Comparison of ENCODE assay signal across 19 cellular contexts in genomic region chr9:38196721-38197120, GRCh38.
DNase-seq lines count a peak whose midpoint lies in the region; ATAC-seq and TF ChIP-seq lines count a peak whose summit lies in the region.
"Had no signal": no experiment of that assay in that cellular context is flagged by ENCODE, and none has a peak within 500 bp of the region (broad histone marks: within the 10 kb centered on the region; RNA-seq: fewer than 3 reads in every experiment).

No MANE protein-coding gene starts in this region.

- peak; percentile 35 for DNase-seq in PC-3
- DNase-seq in mammary epithelial cell = peak; percentile 15
- no peak for DNase-seq in neural crest cell (ENCODE audit: low read depth, low spot score)
- no peak for DNase-seq in glomerular visceral epithelial cell (ENCODE audit: extremely low spot score)
- DNase-seq in activated T-helper 1 cell treated with anti-CD3 and anti-CD28 coated beads, Interleukin-12 subunit alpha, Interleukin-12 subunit beta, Interleukin-2, Interleukin-4 antibody, amounts not matched to agents 30 ng/mL and 10 ng/mL and 1 ng/mL, durations not matched to agents 14 hours and 24 hours and 36 hours (ENCODE audit: low spot score) = no peak
- no peak for DNase-seq in aorta
- DNase-seq: Caco-2; CD8-positive, alpha-beta T cell; GF-D8; NCI-H1092; NCI-H1417 treated with DMSO at 0.1 percent for 48 hours; NCI-H1694 treated with DMSO at 0.1 percent for 48 hours; NCI-H2081; NCI-H2227 treated with DMSO at 0.1 percent for 48 hours; NCI-H526 treated with DMSO at 0.1 percent for 48 hours; SHP77 had no signal

- whole genome bisulfite sequencing in mammary epithelial cell (ENCODE audit: low coverage, missing lambda C conversion rate) = 14% methylated on average over 2 of the region's 3 CpGs
- WGBS in aorta, 2 donors = 12 to 19% methylated on average over 3 of the region's 3 CpGs

- H3K4me2 ChIP-seq in BLaER1 treated with 17β-estradiol and CSF1 and Interleukin-3, amounts not matched to agents 10 nM and 100 nM = peak overlapping the region; percentile 49 to 77 (median 64)
- H3K4me2 ChIP-seq in PC-3 (ENCODE audit: low read length) (no peak overlapping the region), mammary epithelial cell (ENCODE audit: insufficient read depth, low read depth, low read length) (no peak overlapping the region)

- no peaks in the 10 kb centered on the region for H3F3A ChIP-seq in PC-3 (ENCODE audit: low read length, unreplicated experiment)

- peak overlapping the region; percentile 67 for H3K27ac Mint-ChIP-seq in neural crest cell (ENCODE audit: unreplicated experiment)
- H3K27ac Mint-ChIP-seq in activated T-helper 1 cell treated with anti-CD3 and anti-CD28 coated beads, Interleukin-12 subunit alpha, Interleukin-12 subunit beta, Interleukin-2, Interleukin-4 antibody, amounts not matched to agents 30 ng/mL and 10 ng/mL and 1 ng/mL, durations not matched to agents 14 hours and 24 hours and 36 hours = no peak overlapping the region
- H3K27ac Mint-ChIP-seq: CD8-positive, alpha-beta T cell had no signal

- BruUV-seq in PC-3 (replicated peaks; lab: Mats Ljungman, UMichigan) = no TSS peak
- no TSS peak for BruUV-seq in mammary epithelial cell (replicated peaks; lab: Mats Ljungman, UMichigan)

- dilution Hi-C loops in mammary epithelial cell (cut with HindIII; ENCODE audit: low sequenced_read_pairs) = no loop called here

- H3K9ac ChIP-seq in BLaER1 treated with 17β-estradiol and CSF1 and Interleukin-3, amounts not matched to agents 10 nM and 100 nM = no peak overlapping the region
- H3K9ac ChIP-seq in PC-3 (ENCODE audit: low read length) = no peak overlapping the region
- no peak overlapping the region for H3K9ac ChIP-seq in mammary epithelial cell (ENCODE audit: insufficient read depth, low read length)

- no peaks in the 10 kb centered on the region for H4K20me1 ChIP-seq in BLaER1 treated with 17β-estradiol and CSF1 and Interleukin-3, amounts not matched to agents 10 nM and 100 nM
- H4K20me1 ChIP-seq in PC-3 (ENCODE audit: low read length) = no peaks in the 10 kb centered on the region
- no peaks in the 10 kb centered on the region for H4K20me1 ChIP-seq in mammary epithelial cell (ENCODE audit: insufficient read depth, low read length)

- POLR2A ChIA-PET in PC-3 (lab: Charles Lee; ENCODE audit: unreplicated experiment) = no interaction called here

- TF ChIP-seq CTCF in PC-3 (conservative IDR thresholded peaks at IDR 0.05; ENCODE audit: low read depth, low read length) (no peak), mammary epithelial cell (conservative IDR thresholded peaks at IDR 0.05 in 1 of 2, IDR thresholded peaks at IDR 0.05 in 1 of 2; ENCODE audit: extremely low read depth in 1 of 2, insufficient read depth in 1 of 2, low read depth in 1 of 2, low read length in 2 of 2) (no peak), neural crest cell (conservative IDR thresholded peaks at IDR 0.05) (no peak)

- no peaks in the 10 kb centered on the region for H3K9me2 ChIP-seq in PC-3 (replicated peaks; ENCODE audit: low read length)

- in situ Hi-C loops in mammary epithelial cell (cut with MboI; ENCODE audit: low sequenced_read_pairs in 2 of 2) = no loop called here

- no peaks in the 10 kb centered on the region for H3K9me3 Mint-ChIP-seq in neural crest cell
- no peaks in the 10 kb centered on the region for H3K9me3 Mint-ChIP-seq in activated T-helper 1 cell treated with anti-CD3 and anti-CD28 coated beads, Interleukin-12 subunit alpha, Interleukin-12 subunit beta, Interleukin-2, Interleukin-4 antibody, amounts not matched to agents 30 ng/mL and 10 ng/mL and 1 ng/mL, durations not matched to agents 14 hours and 24 hours and 36 hours
- H3K9me3 Mint-ChIP-seq: CD8-positive, alpha-beta T cell had no signal

- H3K4me3 Mint-ChIP-seq in neural crest cell = no peak overlapping the region
- no peak overlapping the region for H3K4me3 Mint-ChIP-seq in activated T-helper 1 cell treated with anti-CD3 and anti-CD28 coated beads, Interleukin-12 subunit alpha, Interleukin-12 subunit beta, Interleukin-2, Interleukin-4 antibody, amounts not matched to agents 30 ng/mL and 10 ng/mL and 1 ng/mL, durations not matched to agents 14 hours and 24 hours and 36 hours
- H3K4me3 Mint-ChIP-seq: CD8-positive, alpha-beta T cell had no signal

- peaks cover 28 to 64% (median 35%) of the 10 kb centered on the region in 10 experiments for H3K4me1 ChIP-seq in BLaER1 treated with 17β-estradiol and CSF1 and Interleukin-3, amounts not matched to agents 10 nM and 100 nM
- H3K4me1 ChIP-seq in PC-3 (ENCODE audit: insufficient read depth, low read length) (no peaks in the 10 kb centered on the region), mammary epithelial cell (ENCODE audit: insufficient read depth, low read length) (peaks cover 7% of the 10 kb centered on the region), aorta (ENCODE audit: control insufficient read depth in 1 of 2, insufficient read depth in 2 of 2, low read length in 2 of 2) (no peaks in the 10 kb centered on the region)

- H2AFZ ChIP-seq in PC-3 (ENCODE audit: low read length) (no peak overlapping the region), mammary epithelial cell (ENCODE audit: low read depth, low read length) (no peak overlapping the region)

- peak overlapping the region in 2 of 11 experiments; percentile 7; a peak in 1 of 22 replicates for H3K27ac ChIP-seq in BLaER1 treated with 17β-estradiol and CSF1 and Interleukin-3, amounts not matched to agents 10 nM and 100 nM
- H3K27ac ChIP-seq in PC-3 (ENCODE audit: low read length) = no peak overlapping the region
- H3K27ac ChIP-seq in mammary epithelial cell (ENCODE audit: insufficient read depth, low read depth, low read length) = no peak overlapping the region
- no peak overlapping the region for H3K27ac ChIP-seq in aorta (ENCODE audit: low read depth in 1 of 2, low read length in 2 of 2)
- H3K27ac ChIP-seq: C4-2B, RWPE1 had no signal

- H3K4me1 Mint-ChIP-seq in neural crest cell = peaks cover 11% of the 10 kb centered on the region
- H3K4me1 Mint-ChIP-seq in activated T-helper 1 cell treated with anti-CD3 and anti-CD28 coated beads, Interleukin-12 subunit alpha, Interleukin-12 subunit beta, Interleukin-2, Interleukin-4 antibody, amounts not matched to agents 30 ng/mL and 10 ng/mL and 1 ng/mL, durations not matched to agents 14 hours and 24 hours and 36 hours (ENCODE audit: low read depth) = no peaks in the 10 kb centered on the region

- no peaks in the 10 kb centered on the region for H3K27me3 Mint-ChIP-seq in neural crest cell (ENCODE audit: low read depth)
- H3K27me3 Mint-ChIP-seq in activated T-helper 1 cell treated with anti-CD3 and anti-CD28 coated beads, Interleukin-12 subunit alpha, Interleukin-12 subunit beta, Interleukin-2, Interleukin-4 antibody, amounts not matched to agents 30 ng/mL and 10 ng/mL and 1 ng/mL, durations not matched to agents 14 hours and 24 hours and 36 hours (ENCODE audit: insufficient read depth) = peaks cover 1% of the 10 kb centered on the region

- intact Hi-C loops in PC-3 (cut with micrococcal nuclease) (no loop called here), mammary epithelial cell (cut with micrococcal nuclease) (no loop called here), aorta (cut with DNase I) (no loop called here)
- intact Hi-C loops in activated T-helper 1 cell treated with anti-CD3 and anti-CD28 coated beads, Interleukin-12 subunit alpha, Interleukin-12 subunit beta, Interleukin-2, Interleukin-4 antibody, amounts not matched to agents 30 ng/mL and 10 ng/mL and 1 ng/mL, durations not matched to agents 14 hours and 24 hours and 36 hours (cut with micrococcal nuclease) = no loop called here

- H3K36me3 Mint-ChIP-seq in neural crest cell (ENCODE audit: low read depth) = no peaks in the 10 kb centered on the region
- no peaks in the 10 kb centered on the region for H3K36me3 Mint-ChIP-seq in activated T-helper 1 cell treated with anti-CD3 and anti-CD28 coated beads, Interleukin-12 subunit alpha, Interleukin-12 subunit beta, Interleukin-2, Interleukin-4 antibody, amounts not matched to agents 30 ng/mL and 10 ng/mL and 1 ng/mL, durations not matched to agents 14 hours and 24 hours and 36 hours (ENCODE audit: low read depth)
- H3K36me3 Mint-ChIP-seq: CD8-positive, alpha-beta T cell had no signal

- H3K9me3 ChIP-seq in BLaER1 treated with 17β-estradiol and CSF1 and Interleukin-3, amounts not matched to agents 10 nM and 100 nM (replicated peaks in 1 of 11) = peaks cover 0 to 14% (median 4%) of the 10 kb centered on the region in 11 experiments; a peak in 8 of 22 replicates
- H3K9me3 ChIP-seq in PC-3 (ENCODE audit: low read length) (no peaks in the 10 kb centered on the region), mammary epithelial cell (replicated peaks; ENCODE audit: insufficient read depth, low read length) (no peaks in the 10 kb centered on the region), aorta (ENCODE audit: control insufficient read depth, low read length) (no peaks in the 10 kb centered on the region)
- H3K9me3 ChIP-seq: Caco-2 had no signal

- H3K27me3 ChIP-seq in BLaER1 treated with 17β-estradiol and CSF1 and Interleukin-3, amounts not matched to agents 10 nM and 100 nM = no peaks in the 10 kb centered on the region
- H3K27me3 ChIP-seq in PC-3 (ENCODE audit: low read length) (no peaks in the 10 kb centered on the region), mammary epithelial cell (ENCODE audit: insufficient read depth, low read length) (no peaks in the 10 kb centered on the region), aorta (ENCODE audit: control insufficient read depth in 1 of 2, insufficient read depth in 2 of 2, low read length in 1 of 2) (no peaks in the 10 kb centered on the region)

- CTCF ChIA-PET in PC-3 (lab: Charles Lee) = no interaction called here
- CTCF ChIA-PET in mammary epithelial cell (lab: Charles Lee; ENCODE audit: low non-redundant PET) = no interaction called here

- H3K4me3 ChIP-seq in BLaER1 treated with 17β-estradiol and CSF1 and Interleukin-3, amounts not matched to agents 10 nM and 100 nM = no peak overlapping the region
- H3K4me3 ChIP-seq in PC-3 (ENCODE audit: low read length) (no peak overlapping the region), mammary epithelial cell (replicated peaks in 1 of 3; ENCODE audit: insufficient read depth in 1 of 3, low read depth in 2 of 3, low read length in 3 of 3) (no peak overlapping the region), aorta (ENCODE audit: low read length in 2 of 2) (no peak overlapping the region)

- H3K79me2 ChIP-seq in PC-3 (ENCODE audit: low read length) = no peaks in the 10 kb centered on the region
- no peaks in the 10 kb centered on the region for H3K79me2 ChIP-seq in mammary epithelial cell (ENCODE audit: insufficient read depth, low read length)

- H3K36me3 ChIP-seq in BLaER1 treated with 17β-estradiol and CSF1 and Interleukin-3, amounts not matched to agents 10 nM and 100 nM = no peaks in the 10 kb centered on the region
- H3K36me3 ChIP-seq in PC-3 (ENCODE audit: low read depth, low read length) (no peaks in the 10 kb centered on the region), mammary epithelial cell (ENCODE audit: insufficient read depth, low read length) (no peaks in the 10 kb centered on the region), aorta (ENCODE audit: control insufficient read depth in 1 of 2, insufficient read depth in 2 of 2, low read length in 1 of 2) (no peaks in the 10 kb centered on the region)

- no peak for ATAC-seq in PC-3
- ATAC-seq in aorta (ENCODE audit: low FRiP score) = no peak
- ATAC-seq: CD8-positive, alpha-beta T cell had no signal

Comparison
In these comparisons a context has a peak if more than half of its experiments do, and no peak if none do; other contexts are left out.
1. H3K4me2 ChIP-seq: peak in BLaER1 treated with 17β-estradiol and CSF1 and Interleukin-3, amounts not matched to agents 10 nM and 100 nM (11 of 11); none in PC-3 (single experiment) and mammary epithelial cell (single experiment).
2. DNase-seq: peak in PC-3 (single experiment) and mammary epithelial cell (single experiment); none in neural crest cell (single experiment), glomerular visceral epithelial cell (single experiment), activated T-helper 1 cell treated with anti-CD3 and anti-CD28 coated beads, Interleukin-12 subunit alpha, Interleukin-12 subunit beta, Interleukin-2, Interleukin-4 antibody, amounts not matched to agents 30 ng/mL and 10 ng/mL and 1 ng/mL, durations not matched to agents 14 hours and 24 hours and 36 hours (single experiment) and aorta (0 of 2).